Comparison of ENCODE assay signal across 1 cellular context in genomic region chr15:93800805-93801204, GRCh38.
TF ChIP-seq lines count a peak whose summit lies in the region.

No MANE protein-coding gene starts in this region.

TF ChIP-seq in GM23338, 12 proteins besides CTCF, POLR2A, EP300 and RAD21 (continued from another document):
- TF ChIP-seq ZNF462 (CRISPR knock-in tag; IDR thresholded peaks at IDR 0.05) (no peak), ZNF114 (CRISPR knock-in tag; IDR thresholded peaks at IDR 0.05) (no peak), EZH2 (IDR thresholded peaks at IDR 0.05; ENCODE audit: low read depth, unreplicated experiment) (no peak), ETS1 (IDR thresholded peaks at IDR 0.05) (no peak), ZNF331 (CRISPR knock-in tag; IDR thresholded peaks at IDR 0.05; ENCODE audit: low read depth) (no peak), POLR2AphosphoS5 (IDR thresholded peaks at IDR 0.05; ENCODE audit: low read depth) (no peak), JUNB (IDR thresholded peaks at IDR 0.05; ENCODE audit: unreplicated experiment) (no peak), CREB1 (CRISPR knock-in tag; IDR thresholded peaks at IDR 0.05; ENCODE audit: low read depth) (no peak), EZH2phosphoT487 (IDR thresholded peaks at IDR 0.05; ENCODE audit: unreplicated experiment) (no peak)
- TF ChIP-seq, protein P1, sequence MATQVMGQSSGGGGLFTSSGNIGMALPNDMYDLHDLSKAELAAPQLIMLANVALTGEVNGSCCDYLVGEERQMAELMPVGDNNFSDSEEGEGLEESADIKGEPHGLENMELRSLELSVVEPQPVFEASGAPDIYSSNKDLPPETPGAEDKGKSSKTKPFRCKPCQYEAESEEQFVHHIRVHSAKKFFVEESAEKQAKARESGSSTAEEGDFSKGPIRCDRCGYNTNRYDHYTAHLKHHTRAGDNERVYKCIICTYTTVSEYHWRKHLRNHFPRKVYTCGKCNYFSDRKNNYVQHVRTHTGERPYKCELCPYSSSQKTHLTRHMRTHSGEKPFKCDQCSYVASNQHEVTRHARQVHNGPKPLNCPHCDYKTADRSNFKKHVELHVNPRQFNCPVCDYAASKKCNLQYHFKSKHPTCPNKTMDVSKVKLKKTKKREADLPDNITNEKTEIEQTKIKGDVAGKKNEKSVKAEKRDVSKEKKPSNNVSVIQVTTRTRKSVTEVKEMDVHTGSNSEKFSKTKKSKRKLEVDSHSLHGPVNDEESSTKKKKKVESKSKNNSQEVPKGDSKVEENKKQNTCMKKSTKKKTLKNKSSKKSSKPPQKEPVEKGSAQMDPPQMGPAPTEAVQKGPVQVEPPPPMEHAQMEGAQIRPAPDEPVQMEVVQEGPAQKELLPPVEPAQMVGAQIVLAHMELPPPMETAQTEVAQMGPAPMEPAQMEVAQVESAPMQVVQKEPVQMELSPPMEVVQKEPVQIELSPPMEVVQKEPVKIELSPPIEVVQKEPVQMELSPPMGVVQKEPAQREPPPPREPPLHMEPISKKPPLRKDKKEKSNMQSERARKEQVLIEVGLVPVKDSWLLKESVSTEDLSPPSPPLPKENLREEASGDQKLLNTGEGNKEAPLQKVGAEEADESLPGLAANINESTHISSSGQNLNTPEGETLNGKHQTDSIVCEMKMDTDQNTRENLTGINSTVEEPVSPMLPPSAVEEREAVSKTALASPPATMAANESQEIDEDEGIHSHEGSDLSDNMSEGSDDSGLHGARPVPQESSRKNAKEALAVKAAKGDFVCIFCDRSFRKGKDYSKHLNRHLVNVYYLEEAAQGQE (IDR thresholded peaks at IDR 0.05; ENCODE audit: unreplicated experiment) = no peak
